Comparison of ENCODE assay signal across 2 cellular contexts in genomic region chr12:107903377-107904061, GRCh38.
TF ChIP-seq lines count a peak whose summit lies in the region.

No MANE protein-coding gene starts in this region.

TF ChIP-seq in HEK293, 187 proteins besides CTCF, POLR2A, EP300 and RAD21 (continued from another document and continues in another):
- TF ChIP-seq ZNF645 (tag by site-specific recombination; IDR thresholded peaks at IDR 0.05): no peak
- 0 out of 2 replicates have a peak, but pooled peaks have one; percentile 33 for TF ChIP-seq SP7 (tag by site-specific recombination; IDR thresholded peaks at IDR 0.05)
- TF ChIP-seq ZSCAN18 (tag by site-specific recombination; IDR thresholded peaks at IDR 0.05): no peak
- TF ChIP-seq PRDM10 (tag by site-specific recombination; IDR thresholded peaks at IDR 0.05): peak; percentile 76
- TF ChIP-seq PATZ1 (tag by site-specific recombination; IDR thresholded peaks at IDR 0.05): peak; percentile 83; the same call in 1 of the 2 replicates
- TF ChIP-seq ZNF692 (tag by site-specific recombination; IDR thresholded peaks at IDR 0.05): peak; percentile 26
- TF ChIP-seq ZNF624 (tag by site-specific recombination; IDR thresholded peaks at IDR 0.05): no peak
- no peak for TF ChIP-seq ZNF133 (tag by site-specific recombination; IDR thresholded peaks at IDR 0.05)
- TF ChIP-seq ZNF449 (tag by site-specific recombination; IDR thresholded peaks at IDR 0.05): peak; percentile 99
- peak; percentile 60; the same call in 1 of the 2 replicates for TF ChIP-seq ZNF76 (tag by site-specific recombination; IDR thresholded peaks at IDR 0.05; ENCODE audit: borderline replicate concordance, low read depth)
- TF ChIP-seq YY1 (tag by site-specific recombination; IDR thresholded peaks at IDR 0.05): 0 out of 2 replicates have a peak, but pooled peaks have one; percentile 25
- peak; percentile 95 for TF ChIP-seq ZFHX2 (tag by site-specific recombination; conservative IDR thresholded peaks at IDR 0.05)
- TF ChIP-seq ZNF202 (tag by site-specific recombination; IDR thresholded peaks at IDR 0.05; ENCODE audit: borderline replicate concordance): no peak

TF ChIP-seq in WTC11, 78 proteins besides CTCF, POLR2A, EP300 and RAD21 (continued from another document and continues in another):
- no peak for TF ChIP-seq AFF4 (CRISPR knock-in tag; IDR thresholded peaks at IDR 0.05; ENCODE audit: borderline replicate concordance)
- TF ChIP-seq ARID4B (CRISPR knock-in tag; IDR thresholded peaks at IDR 0.05; ENCODE audit: borderline replicate concordance): 0 out of 2 replicates have a peak, but pooled peaks have one; percentile 37
- TF ChIP-seq ZNF219 (CRISPR knock-in tag; IDR thresholded peaks at IDR 0.05; ENCODE audit: borderline replicate concordance): no peak; the same call in 1 of the 2 replicates
- TF ChIP-seq ZNF232 (CRISPR knock-in tag; IDR thresholded peaks at IDR 0.05): peak; percentile 68; the same call in 1 of the 2 replicates
- TF ChIP-seq TP53 (CRISPR knock-in tag; IDR thresholded peaks at IDR 0.05): peak; percentile 80; the same call in 1 of the 2 replicates
- TF ChIP-seq TEAD1 (CRISPR knock-in tag; IDR thresholded peaks at IDR 0.05): peak; percentile 85
- TF ChIP-seq E2F4 (CRISPR knock-in tag; IDR thresholded peaks at IDR 0.05; ENCODE audit: borderline replicate concordance, low read depth): peak; percentile 73; the same call in 1 of the 2 replicates
- peak; percentile 82; the same call in 1 of the 2 replicates for TF ChIP-seq TCF7 (CRISPR knock-in tag; IDR thresholded peaks at IDR 0.05; ENCODE audit: low read depth)
- TF ChIP-seq ZMAT4 (CRISPR knock-in tag; IDR thresholded peaks at IDR 0.05): no peak
- TF ChIP-seq NFATC4 (CRISPR knock-in tag; IDR thresholded peaks at IDR 0.05): no peak
- TF ChIP-seq PRDM15 (CRISPR knock-in tag; IDR thresholded peaks at IDR 0.05): 0 out of 2 replicates have a peak, but pooled peaks have one; percentile 7
- TF ChIP-seq SMAD3 (CRISPR knock-in tag; IDR thresholded peaks at IDR 0.05; ENCODE audit: borderline replicate concordance): peak; percentile 85; the same call in 1 of the 2 replicates
- peak; percentile 96 for TF ChIP-seq MAX (CRISPR knock-in tag; IDR thresholded peaks at IDR 0.05)
- peak; percentile 75; the same call in 1 of the 2 replicates for TF ChIP-seq MYBL2 (CRISPR knock-in tag; IDR thresholded peaks at IDR 0.05)
- no peak for TF ChIP-seq OVOL2 (CRISPR knock-in tag; IDR thresholded peaks at IDR 0.05; ENCODE audit: borderline replicate concordance)
- no peak for TF ChIP-seq ERG (CRISPR knock-in tag; IDR thresholded peaks at IDR 0.05)
- TF ChIP-seq RORB (CRISPR knock-in tag; IDR thresholded peaks at IDR 0.05): no peak
- no peak for TF ChIP-seq PREB (CRISPR knock-in tag; IDR thresholded peaks at IDR 0.05; ENCODE audit: borderline replicate concordance)
- no peak for TF ChIP-seq NR1H2 (CRISPR knock-in tag; IDR thresholded peaks at IDR 0.05)
- no peak for TF ChIP-seq GTF2I (CRISPR knock-in tag; conservative IDR thresholded peaks at IDR 0.05)
- TF ChIP-seq ZNF138 (CRISPR knock-in tag; conservative IDR thresholded peaks at IDR 0.05): no peak
- TF ChIP-seq ZNF121 (CRISPR knock-in tag; IDR thresholded peaks at IDR 0.05): no peak
- no peak for TF ChIP-seq ATF1 (CRISPR knock-in tag; IDR thresholded peaks at IDR 0.05)
- 0 out of 2 replicates have a peak, but pooled peaks have one; percentile 45 for TF ChIP-seq NR2C2 (CRISPR knock-in tag; IDR thresholded peaks at IDR 0.05)
- no peak for TF ChIP-seq ZNF281 (CRISPR knock-in tag; IDR thresholded peaks at IDR 0.05)
- TF ChIP-seq ZBTB43 (CRISPR knock-in tag; IDR thresholded peaks at IDR 0.05): peak; percentile 60; the same call in 1 of the 2 replicates
